ENCODE assay signal across 6 cellular contexts in the genomic region with DNA sequence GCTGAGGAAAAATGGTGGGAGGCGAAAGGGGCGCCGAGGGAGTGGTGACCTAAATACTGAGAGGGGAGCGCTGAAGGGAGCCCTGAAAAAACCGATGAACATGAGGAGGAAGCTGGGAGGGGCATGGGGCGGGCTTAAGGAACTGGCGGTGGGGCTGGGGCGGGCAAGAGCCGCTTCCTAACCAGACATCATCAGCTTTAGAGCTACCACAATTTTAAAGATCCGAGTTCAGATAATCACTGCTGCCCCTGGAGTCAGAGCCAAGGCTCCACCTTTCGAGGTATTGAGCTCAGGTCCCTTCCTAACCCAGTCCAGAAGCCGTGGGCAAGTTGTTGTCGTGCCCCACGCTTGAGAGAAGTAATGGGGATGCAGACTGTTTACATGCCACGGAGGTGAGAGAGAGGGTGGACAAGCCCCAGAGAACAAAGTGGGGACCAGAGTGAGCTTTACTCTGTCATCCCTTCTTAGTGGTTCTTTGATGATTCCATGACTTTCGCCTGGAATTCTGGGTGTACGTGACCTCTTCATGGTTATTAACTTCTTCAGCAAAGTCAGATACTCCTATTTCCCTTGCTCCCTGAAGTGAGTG. TPM values are rescaled to one million over a fixed set of nuclear protein-coding genes. Genes with fewer than 3 reads are reported as not detected.
A peak's percentile ranks its signal among the peaks of the same experiment; 100 is the strongest.
DNase-seq lines count a peak whose midpoint lies in the region; ATAC-seq and TF ChIP-seq lines count a peak whose summit lies in the region.

No MANE protein-coding gene starts in this region.

- intact Hi-C loops in colonic mucosa (cut with DNase I): no loop called here

- ATAC-seq in GM19324 (IDR thresholded peaks at IDR 0.05; ENCODE audit: low FRiP score, unreplicated experiment): peak; percentile 29
- ATAC-seq in HG03442 (IDR thresholded peaks at IDR 0.05; ENCODE audit: unreplicated experiment): peak; percentile 14

- no peak for DNase-seq in colonic mucosa
- DNase-seq in cerebellum (ENCODE audit: low spot score): no peak
- DNase-seq in NCI-H146 (lab: John Stamatoyannopoulos, UW): no peak

- no peaks in the 10 kb centered on the region for H3K27me3 ChIP-seq in colonic mucosa
- no peaks in the 10 kb centered on the region for H3K27me3 ChIP-seq in rectal smooth muscle tissue (ENCODE audit: control insufficient read depth, insufficient read depth, low read length)

- peaks cover 15% of the 10 kb centered on the region for H3K4me1 ChIP-seq in colonic mucosa
- peaks cover 12% of the 10 kb centered on the region for H3K4me1 ChIP-seq in rectal smooth muscle tissue (ENCODE audit: control insufficient read depth, insufficient read depth, low read length)

- TF ChIP-seq CTCF in colonic mucosa (IDR thresholded peaks at IDR 0.05): no peak

- peak overlapping the region; percentile 70 to 100 for H3K9ac ChIP-seq in colonic mucosa (ENCODE audit: low read depth in 2 of 2, low read length in 2 of 2)
- H3K9ac ChIP-seq in rectal smooth muscle tissue (ENCODE audit: low read length): peak overlapping the region; percentile 88

- H3K4me3 ChIP-seq in colonic mucosa (peak overlapping the region; percentile 61), rectal smooth muscle tissue (ENCODE audit: low read length) (peak overlapping the region; percentile 80)

- H3K36me3 ChIP-seq in colonic mucosa (no peaks in the 10 kb centered on the region), rectal smooth muscle tissue (ENCODE audit: control insufficient read depth, insufficient read depth, low read length) (peaks cover 7% of the 10 kb centered on the region)

- no peaks in the 10 kb centered on the region for H3K9me3 ChIP-seq in colonic mucosa

- peak overlapping the region; percentile 71 for H3K27ac ChIP-seq in colonic mucosa
- H3K27ac ChIP-seq in rectal smooth muscle tissue (ENCODE audit: low read depth, low read length): peak overlapping the region; percentile 69

RNA-seq across cellular contexts. Expression of gene ORMDL2, which starts 0.4 kb away (rescaled TPM):
- 10 to 100 TPM; 59.3 to 93.3 TPM for total RNA-seq in colonic mucosa
- total RNA-seq in cerebellum: 8.3 TPM

RNA-seq across cellular contexts. Expression of gene SARNP, which starts 0.7 kb away (rescaled TPM):
- total RNA-seq in colonic mucosa: 10 to 100 TPM; 52.3 to 53.0 TPM
- 52.0 TPM for total RNA-seq in cerebellum

RNA-seq across cellular contexts. Expression of gene DNAJC14, which starts 11.2 kb away (rescaled TPM):
- 10 to 100 TPM; 24.6 to 24.7 TPM for total RNA-seq in colonic mucosa
- total RNA-seq in cerebellum: 23.0 TPM

RNA-seq across cellular contexts. Expression of gene MMP19, which starts 24.5 kb away (rescaled TPM):
- total RNA-seq in colonic mucosa (1 to 10 TPM; 2.1 to 2.7 TPM), cerebellum (0.18 TPM)
